ENCODE assay signal across 8 cellular contexts in the genomic region with DNA sequence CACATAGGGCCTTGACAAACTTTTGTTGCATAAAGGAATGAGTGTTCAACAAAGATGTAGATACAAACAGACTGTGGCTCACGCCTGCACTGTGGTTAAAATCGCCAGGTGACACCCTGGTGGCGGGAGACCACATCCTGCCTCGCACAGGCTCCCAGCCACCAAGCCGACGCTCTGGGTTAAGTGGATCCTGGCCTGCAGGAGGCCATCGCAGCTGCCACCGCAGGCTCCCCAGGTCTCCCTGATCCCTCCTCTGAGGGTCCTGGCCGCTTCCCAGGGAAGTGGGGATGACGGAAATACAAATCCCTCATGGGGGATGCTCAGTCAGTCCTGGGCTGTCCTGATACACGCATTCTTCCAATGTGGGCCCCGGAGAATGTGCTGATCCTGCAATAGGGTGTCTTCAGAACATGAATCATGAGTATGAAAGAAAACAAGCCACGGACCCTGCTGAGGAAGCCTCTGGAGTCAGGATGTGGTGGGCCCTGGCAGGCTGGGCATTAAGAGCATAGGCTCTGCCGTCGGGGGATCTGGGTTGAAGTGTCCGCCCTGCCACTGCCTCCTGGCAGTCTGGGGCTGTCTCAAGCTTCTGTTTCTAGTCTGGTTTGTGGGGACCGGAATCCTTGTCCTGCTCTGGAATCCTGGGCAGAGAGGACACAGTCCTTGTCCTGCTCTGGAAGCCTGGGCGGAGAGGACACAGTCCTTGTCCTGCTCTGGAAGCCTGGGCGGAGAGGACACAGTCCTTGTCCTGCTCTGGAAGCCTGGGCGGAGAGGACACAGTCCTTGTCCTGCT. TPM values are rescaled to one million over a fixed set of nuclear protein-coding genes. Genes with fewer than 3 reads are reported as not detected.
DNase-seq lines count a peak whose midpoint lies in the region; ATAC-seq and TF ChIP-seq lines count a peak whose summit lies in the region.

No MANE protein-coding gene starts in this region.

- DNase-seq in SKM-1 treated with dmso at 0.1 percent for 144 hours (lab: John Stamatoyannopoulos, UW; ENCODE audit: unreplicated experiment) (peak; percentile 21), SKM-1 (lab: John Stamatoyannopoulos, UW; ENCODE audit: unreplicated experiment) (no peak), left colon (peak in 1 of 2 donors; percentile 45), DMS79 treated with DMSO at 0.1 percent for 48 hours (lab: John Stamatoyannopoulos, UW) (no peak), mesothelial cell of epicardium (ENCODE audit: low spot score in 2 of 2, unreplicated experiment in 2 of 2) (no peak)
- peak; percentile 34 to 38 for DNase-seq in activated CD4-positive, alpha-beta T cell treated with anti-CD3 and anti-CD28 coated beads, Interleukin-2, amount 50 U/mL, for 4 hours

- H3K4me3 Mint-ChIP-seq in stimulated activated naive CD8-positive, alpha-beta T cell treated with anti-CD3 and anti-CD28 coated beads, Interleukin-15, Interleukin-2, amounts not matched to agents 100 ng/mL and 50 ng/mL, for 24 hours, result peak overlapping the region; percentile 36
- H3K4me3 Mint-ChIP-seq in mesothelial cell of epicardium, result no peak overlapping the region

- no peak for TF ChIP-seq CTCF in mesothelial cell of epicardium (IDR thresholded peaks at IDR 0.05; ENCODE audit: unreplicated experiment)

- H3K4me1 Mint-ChIP-seq in stimulated activated naive CD8-positive, alpha-beta T cell treated with anti-CD3 and anti-CD28 coated beads, Interleukin-15, Interleukin-2, amounts not matched to agents 100 ng/mL and 50 ng/mL, for 24 hours (ENCODE audit: low read depth), result peaks cover 49% of the 10 kb centered on the region
- H3K4me1 Mint-ChIP-seq in mesothelial cell of epicardium, result peaks cover 1% of the 10 kb centered on the region

- intact Hi-C loops in left colon (cut with DNase I, micrococcal nuclease), result no loop called here

- peaks cover 3% of the 10 kb centered on the region for H3K27me3 Mint-ChIP-seq in stimulated activated naive CD8-positive, alpha-beta T cell treated with anti-CD3 and anti-CD28 coated beads, Interleukin-15, Interleukin-2, amounts not matched to agents 100 ng/mL and 50 ng/mL, for 24 hours
- peaks cover 6% of the 10 kb centered on the region for H3K27me3 Mint-ChIP-seq in mesothelial cell of epicardium (ENCODE audit: low read depth)

- H3K9me3 Mint-ChIP-seq in stimulated activated naive CD8-positive, alpha-beta T cell treated with anti-CD3 and anti-CD28 coated beads, Interleukin-15, Interleukin-2, amounts not matched to agents 100 ng/mL and 50 ng/mL, for 24 hours, result no peaks in the 10 kb centered on the region
- H3K9me3 Mint-ChIP-seq in mesothelial cell of epicardium, result no peaks in the 10 kb centered on the region

- no peaks in the 10 kb centered on the region for H3K36me3 Mint-ChIP-seq in stimulated activated naive CD8-positive, alpha-beta T cell treated with anti-CD3 and anti-CD28 coated beads, Interleukin-15, Interleukin-2, amounts not matched to agents 100 ng/mL and 50 ng/mL, for 24 hours (ENCODE audit: low read depth)
- no peaks in the 10 kb centered on the region for H3K36me3 Mint-ChIP-seq in mesothelial cell of epicardium

- H3K27ac Mint-ChIP-seq in stimulated activated naive CD8-positive, alpha-beta T cell treated with anti-CD3 and anti-CD28 coated beads, Interleukin-15, Interleukin-2, amounts not matched to agents 100 ng/mL and 50 ng/mL, for 24 hours, result peak overlapping the region; percentile 54
- H3K27ac Mint-ChIP-seq in mesothelial cell of epicardium, result no peak overlapping the region

- ATAC-seq in HG03521 (IDR thresholded peaks at IDR 0.05; ENCODE audit: unreplicated experiment) (peak; percentile 89), left colon (peak; percentile 18)

RNA-seq across cellular contexts. Expression of gene BEGAIN, which starts 53.5 kb away (rescaled TPM):
- total RNA-seq in left colon (1 to 10 TPM; 1.4 to 2.0 TPM), mesothelial cell of epicardium (4.7 to 6.7 TPM (median 5.1 TPM) in 3 replicates)

Comparison
In these comparisons a context has a peak if more than half of its experiments do, and no peak if none do; other contexts are left out.
1. DNase-seq: peak in SKM-1 treated with dmso at 0.1 percent for 144 hours (single experiment) and activated CD4-positive, alpha-beta T cell treated with anti-CD3 and anti-CD28 coated beads, Interleukin-2, amount 50 U/mL, for 4 hours (2 of 2); none in SKM-1 (single experiment), DMS79 treated with DMSO at 0.1 percent for 48 hours (single experiment) and mesothelial cell of epicardium (0 of 2).